ENCODE assay signal across 8 cellular contexts in genomic region chr19:3154957-3155736, GRCh38. TPM values are rescaled to one million over a fixed set of nuclear protein-coding genes. Genes with fewer than 3 reads are reported as not detected.
DNase-seq lines count a peak whose midpoint lies in the region; ATAC-seq, FAIRE-seq and TF ChIP-seq lines count a peak whose summit lies in the region.

No MANE protein-coding gene starts in this region.

- H3K36me3 Mint-ChIP-seq in activated CD8-positive, alpha-beta T cell treated with anti-CD3 and anti-CD28 coated beads, Interleukin-2, amount 10 ng/mL, durations not matched to agents 7 days and 5 days (ENCODE audit: low read depth) = peaks cover 30% of the 10 kb centered on the region

- peaks cover 7% of the 10 kb centered on the region for H3K9me3 Mint-ChIP-seq in activated CD8-positive, alpha-beta T cell treated with anti-CD3 and anti-CD28 coated beads, Interleukin-2, amount 10 ng/mL, durations not matched to agents 7 days and 5 days (ENCODE audit: insufficient read depth)

- intact Hi-C loops in endothelial cell of umbilical vein (cut with micrococcal nuclease) = loop anchor here (1.0 kb wide), 4 partner anchors 9 to 205 kb away; no protein-coding TSS in a partner anchor

- dilution Hi-C loops in endothelial cell of umbilical vein (cut with MboI; ENCODE audit: extremely low pct_ligation_motif_present, low sequenced_read_pairs) = no loop called here

- H3K4me3 Mint-ChIP-seq in activated CD8-positive, alpha-beta T cell treated with anti-CD3 and anti-CD28 coated beads, Interleukin-2, amount 10 ng/mL, durations not matched to agents 7 days and 5 days = no peak overlapping the region

- H3K4me1 Mint-ChIP-seq in activated CD8-positive, alpha-beta T cell treated with anti-CD3 and anti-CD28 coated beads, Interleukin-2, amount 10 ng/mL, durations not matched to agents 7 days and 5 days (ENCODE audit: low read depth) = peaks cover 19% of the 10 kb centered on the region

- H3K27ac ChIP-seq in endothelial cell of umbilical vein (ENCODE audit: insufficient read depth, low read depth, low read length) = peak overlapping the region; percentile 99
- peak overlapping the region; percentile 18 for H3K27ac ChIP-seq in urinary bladder (ENCODE audit: low read depth)

- H3K36me3 ChIP-seq in BE2C (no peaks in the 10 kb centered on the region), endothelial cell of umbilical vein (ENCODE audit: control insufficient read depth in 2 of 2, extremely low read depth in 1 of 2, insufficient read depth in 2 of 2, low read length in 2 of 2) (no peaks in the 10 kb centered on the region), urinary bladder (ENCODE audit: insufficient read depth) (no peaks in the 10 kb centered on the region)

- no peak overlapping the region for H2AFZ ChIP-seq in endothelial cell of umbilical vein (ENCODE audit: low read depth, low read length)

- peak overlapping the region; percentile 82 for H3K9ac ChIP-seq in endothelial cell of umbilical vein (replicated peaks; ENCODE audit: extremely low read depth, insufficient read depth, low read length)

- H3K27ac Mint-ChIP-seq in activated CD8-positive, alpha-beta T cell treated with anti-CD3 and anti-CD28 coated beads, Interleukin-2, amount 10 ng/mL, durations not matched to agents 7 days and 5 days = no peak overlapping the region

- no peak overlapping the region for H3K4me3 ChIP-seq in BE2C (ENCODE audit: low read depth, low read length)
- H3K4me3 ChIP-seq in endothelial cell of umbilical vein (replicated peaks in 1 of 3; ENCODE audit: insufficient read depth in 1 of 3, low read depth in 1 of 3, low read length in 3 of 3) = peak overlapping the region in 1 of 3 experiments; percentile 6
- H3K4me3 ChIP-seq in urinary bladder (ENCODE audit: low read depth, low read length) = no peak overlapping the region

- no peaks in the 10 kb centered on the region for H3K79me2 ChIP-seq in endothelial cell of umbilical vein (ENCODE audit: control insufficient read depth, insufficient read depth, low read length)

- DNase-seq in BE2C (peak; percentile 65), NCI-H1436 (lab: John Stamatoyannopoulos, UW) (peak; percentile 84), endothelial cell of umbilical vein (ENCODE audit: low read depth, low spot score) (peak; percentile 100), omental fat pad (ENCODE audit: low spot score) (peak; percentile 46), amygdala (lab: John Stamatoyannopoulos, UW) (no peak)
- peak; percentile 85 for DNase-seq in activated CD8-positive, alpha-beta T cell treated with anti-CD3 and anti-CD28 coated beads, Interleukin-2, amount 10 ng/mL, durations not matched to agents 7 days and 5 days

- WGBS in urinary bladder = 57% methylated on average over 21 of the region's 21 CpGs

- H4K20me1 ChIP-seq in endothelial cell of umbilical vein (replicated peaks; ENCODE audit: control insufficient read depth, extremely low read depth, insufficient read depth, low read length) = no peaks in the 10 kb centered on the region

- TF ChIP-seq CTCF in BE2C (IDR thresholded peaks at IDR 0.05; ENCODE audit: low read depth, low read length) (no peak), endothelial cell of umbilical vein (IDR thresholded peaks at IDR 0.05; ENCODE audit: extremely low read depth in 1 of 2, insufficient read depth in 1 of 2, low read depth in 1 of 2, low read length in 2 of 2) (no peak), omental fat pad (IDR thresholded peaks at IDR 0.05) (no peak)

- H3K9me3 ChIP-seq in BE2C (no peaks in the 10 kb centered on the region), endothelial cell of umbilical vein (replicated peaks; ENCODE audit: control insufficient read depth, insufficient read depth, low read length) (no peaks in the 10 kb centered on the region)

- H3K4me1 ChIP-seq in BE2C (no peaks in the 10 kb centered on the region), endothelial cell of umbilical vein (ENCODE audit: control insufficient read depth, extremely low read depth, insufficient read depth, low read length) (peaks cover 13% of the 10 kb centered on the region), urinary bladder (ENCODE audit: insufficient read depth) (no peaks in the 10 kb centered on the region)

- no TSS peak for BruUV-seq in endothelial cell of umbilical vein (replicated peaks; lab: Mats Ljungman, UMichigan)

- POLR2A ChIA-PET in activated CD8-positive, alpha-beta T cell treated with anti-CD3 and anti-CD28 coated beads, Interleukin-2, amount 10 ng/mL, durations not matched to agents 7 days and 5 days (lab: Charles Lee) = no interaction called here
- POLR2A ChIA-PET in endothelial cell of umbilical vein (lab: Charles Lee) = interaction anchor here (0.6 kb wide), 1 partner anchor 11 kb away, joined by 9 read pairs; no protein-coding TSS in a partner anchor

- FAIRE-seq in endothelial cell of umbilical vein (lab: Jason Lieb, UNC) = peak; percentile 100

- H3K4me2 ChIP-seq in endothelial cell of umbilical vein (ENCODE audit: insufficient read depth, low read length) = peak overlapping the region; percentile 61

- CTCF ChIA-PET in activated CD8-positive, alpha-beta T cell treated with anti-CD3 and anti-CD28 coated beads, Interleukin-2, amount 10 ng/mL, durations not matched to agents 7 days and 5 days (lab: Charles Lee) = interaction anchor here (0.6 to 1.2 kb wide), 2 partner anchors 8 to 120 kb away, joined by 4 read pairs; no protein-coding TSS in a partner anchor
- CTCF ChIA-PET in endothelial cell of umbilical vein (lab: Charles Lee) = interaction anchor here (1.1 to 1.7 kb wide), 3 partner anchors 13 to 27 kb away, joined by 3 to 5 read pairs (median 5); no protein-coding TSS in a partner anchor

- H3K27me3 ChIP-seq in BE2C (no peaks in the 10 kb centered on the region; the same call in 1 of the 2 replicates), endothelial cell of umbilical vein (ENCODE audit: control insufficient read depth in 2 of 2, insufficient read depth in 2 of 2, low read length in 2 of 2) (no peaks in the 10 kb centered on the region)

- no peaks in the 10 kb centered on the region for H3K27me3 Mint-ChIP-seq in activated CD8-positive, alpha-beta T cell treated with anti-CD3 and anti-CD28 coated beads, Interleukin-2, amount 10 ng/mL, durations not matched to agents 7 days and 5 days (ENCODE audit: low read depth)

- ATAC-seq in GM21381 (IDR thresholded peaks at IDR 0.05; ENCODE audit: unreplicated experiment) = peak; percentile 81
- peak; percentile 89 for ATAC-seq in activated CD8-positive, alpha-beta T cell treated with anti-CD3 and anti-CD28 coated beads, Interleukin-2, amount 10 ng/mL, durations not matched to agents 7 days and 5 days
- peak; percentile 76 for ATAC-seq in omental fat pad (ENCODE audit: low FRiP score)

- no peaks in the 10 kb centered on the region for H3K9me1 ChIP-seq in endothelial cell of umbilical vein (replicated peaks; ENCODE audit: control insufficient read depth, extremely low read depth, insufficient read depth, low read length)

- TF ChIP-seq POLR2A in endothelial cell of umbilical vein (IDR thresholded peaks at IDR 0.05; ENCODE audit: low read depth, low read length) = peak; percentile 91

RNA-seq across cellular contexts. Expression of gene GNA15, which starts 19.3 kb away (rescaled TPM):
- 1.9 TPM for polyA plus RNA-seq in BE2C (2012; ENCODE audit: insufficient read depth, insufficient read length, low read depth)
- 10 to 100 TPM; 23.8 to 24.5 TPM for total RNA-seq in activated CD8-positive, alpha-beta T cell treated with anti-CD3 and anti-CD28 coated beads, Interleukin-2, amount 10 ng/mL, durations not matched to agents 7 days and 5 days
- total RNA-seq in endothelial cell of umbilical vein = not detected in 2 replicates
- 0.10 and 0.17 TPM in 2 replicates for polyA plus RNA-seq in endothelial cell of umbilical vein
- polyA plus RNA-seq in endothelial cell of umbilical vein (2011; cell fraction: cytosol; rRNA removed) = 0.15 and 0.20 TPM in 2 replicates
- 0.25 and 0.36 TPM in 2 replicates for polyA plus RNA-seq in endothelial cell of umbilical vein (2011; cell fraction: nucleus; rRNA removed)
- polyA plus RNA-seq in endothelial cell of umbilical vein (2012) = 0.20 and 0.24 TPM in 2 replicates
- polyA minus RNA-seq in endothelial cell of umbilical vein = not detected in 2 replicates
- 0.92 TPM for polyA minus RNA-seq in endothelial cell of umbilical vein (2011; cell fraction: cytosol; rRNA and poly(A)+ RNA removed)
- 0.34 and 0.48 TPM in 2 replicates for polyA minus RNA-seq in endothelial cell of umbilical vein (2011; cell fraction: nucleus; rRNA and poly(A)+ RNA removed)
- 10 to 100 TPM; 10.2 to 33.7 (median 10.8) TPM for total RNA-seq in omental fat pad
- 6.2 TPM for total RNA-seq in urinary bladder
- 9.6 TPM for polyA plus RNA-seq in urinary bladder

RNA-seq across cellular contexts. Expression of gene S1PR4, which starts 23.4 kb away (rescaled TPM):
- polyA plus RNA-seq in BE2C (2012; ENCODE audit: insufficient read depth, insufficient read length, low read depth) = not detected
- total RNA-seq in activated CD8-positive, alpha-beta T cell treated with anti-CD3 and anti-CD28 coated beads, Interleukin-2, amount 10 ng/mL, durations not matched to agents 7 days and 5 days = 100 to 1,000 TPM; 140 TPM
- total RNA-seq in endothelial cell of umbilical vein (1.7 and 2.2 TPM in 2 replicates), omental fat pad (10 to 100 TPM in 1 of 4 donors, 1 to 10 TPM in 3; 1.1 to 35.3 (median 9.4) TPM), urinary bladder (0.74 TPM)
- polyA plus RNA-seq in endothelial cell of umbilical vein (2.5 and 2.8 TPM in 2 replicates), urinary bladder (3.4 TPM)
- 0.76 and 0.97 TPM in 2 replicates for polyA plus RNA-seq in endothelial cell of umbilical vein (2011; cell fraction: cytosol; rRNA removed)
- polyA plus RNA-seq in endothelial cell of umbilical vein (2011; cell fraction: nucleus; rRNA removed) = 0.12 and 0.25 TPM in 2 replicates
- polyA plus RNA-seq in endothelial cell of umbilical vein (2012) = 0.39 and 0.86 TPM in 2 replicates
- 0.91 and 1.1 TPM in 2 replicates for polyA minus RNA-seq in endothelial cell of umbilical vein
- polyA minus RNA-seq in endothelial cell of umbilical vein (2011; cell fraction: cytosol; rRNA and poly(A)+ RNA removed) = not detected
- 1.6 TPM in 1 of 2 replicates, not detected in the other for polyA minus RNA-seq in endothelial cell of umbilical vein (2011; cell fraction: nucleus; rRNA and poly(A)+ RNA removed)

RNA-seq across cellular contexts. Expression of gene NCLN, which starts 30.6 kb away (rescaled TPM):
- 139 TPM for polyA plus RNA-seq in BE2C (2012; ENCODE audit: insufficient read depth, insufficient read length, low read depth)
- total RNA-seq in activated CD8-positive, alpha-beta T cell treated with anti-CD3 and anti-CD28 coated beads, Interleukin-2, amount 10 ng/mL, durations not matched to agents 7 days and 5 days = 10 to 100 TPM; 66.3 to 67.3 TPM
- total RNA-seq in endothelial cell of umbilical vein (96.2 and 102 TPM in 2 replicates), omental fat pad (10 to 100 TPM; 33.6 to 65.7 (median 41.1) TPM), urinary bladder (10.5 TPM)
- polyA plus RNA-seq in endothelial cell of umbilical vein (97.2 and 112 TPM in 2 replicates), urinary bladder (30.5 TPM)
- polyA plus RNA-seq in endothelial cell of umbilical vein (2011; cell fraction: cytosol; rRNA removed) = 77.5 and 84.8 TPM in 2 replicates
- polyA plus RNA-seq in endothelial cell of umbilical vein (2011; cell fraction: nucleus; rRNA removed) = 82.4 and 84.4 TPM in 2 replicates
- 75.5 and 90.0 TPM in 2 replicates for polyA plus RNA-seq in endothelial cell of umbilical vein (2012)
- polyA minus RNA-seq in endothelial cell of umbilical vein = 56.1 and 74.5 TPM in 2 replicates
- 76.5 TPM for polyA minus RNA-seq in endothelial cell of umbilical vein (2011; cell fraction: cytosol; rRNA and poly(A)+ RNA removed)
- polyA minus RNA-seq in endothelial cell of umbilical vein (2011; cell fraction: nucleus; rRNA and poly(A)+ RNA removed) = 23.5 and 29.3 TPM in 2 replicates

Comparison
In these comparisons a context has a peak if more than half of its experiments do, and no peak if none do; other contexts are left out.
1. DNase-seq: peak in BE2C (single experiment), NCI-H1436 (single experiment), activated CD8-positive, alpha-beta T cell treated with anti-CD3 and anti-CD28 coated beads, Interleukin-2, amount 10 ng/mL, durations not matched to agents 7 days and 5 days (single experiment), endothelial cell of umbilical vein (single experiment) and omental fat pad (single experiment); none in amygdala (0 of 56).
2. Peak in every context shown above with its lines, with median percentiles within 50 percentile points of each other: ATAC-seq.